ENCODE assay signal across 2 cellular contexts in the genomic region with DNA sequence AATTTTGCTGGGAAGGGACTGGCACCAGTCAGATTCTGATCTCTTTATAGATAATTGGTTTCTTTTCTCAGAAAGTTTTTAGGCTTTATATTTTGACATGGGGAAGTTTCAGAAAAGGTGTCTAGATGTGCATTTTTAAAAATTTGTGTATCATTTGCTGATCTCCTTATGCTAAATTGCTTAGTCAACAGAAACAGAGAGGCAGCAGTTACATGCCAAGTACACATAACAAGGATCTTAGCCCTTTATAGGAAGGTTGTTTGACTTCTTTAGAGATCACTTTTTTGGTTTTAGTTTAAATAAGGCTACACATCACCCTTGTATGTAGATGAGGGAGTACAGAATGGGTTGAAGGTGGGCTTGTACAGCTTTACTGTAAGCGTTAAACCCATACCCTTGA.
TF ChIP-seq lines count a peak whose summit lies in the region.

No MANE protein-coding gene starts in this region.

TF ChIP-seq in HepG2, 621 proteins besides CTCF, POLR2A, EP300 and RAD21:
- TF ChIP-seq KAT8 (CRISPR knock-in tag; IDR thresholded peaks at IDR 0.05) (no peak), MAFF (IDR thresholded peaks at IDR 0.05; ENCODE audit: low read depth, low read length) (peak; percentile 87), MAFK (conservative IDR thresholded peaks at IDR 0.05 in 1 of 2, IDR thresholded peaks at IDR 0.05 in 1 of 2; ENCODE audit: low read length in 2 of 2) (peak; percentile 83 to 92)

TF ChIP-seq in IMR-90, 13 proteins besides CTCF, POLR2A, EP300 and RAD21:
- TF ChIP-seq MAFK (IDR thresholded peaks at IDR 0.05; ENCODE audit: low read depth, low read length) (peak; percentile 87), RFX5 (IDR thresholded peaks at IDR 0.05; ENCODE audit: low read depth, low read length) (no peak)
